Comparison of ENCODE assay signal across 8 cellular contexts in the genomic region with DNA sequence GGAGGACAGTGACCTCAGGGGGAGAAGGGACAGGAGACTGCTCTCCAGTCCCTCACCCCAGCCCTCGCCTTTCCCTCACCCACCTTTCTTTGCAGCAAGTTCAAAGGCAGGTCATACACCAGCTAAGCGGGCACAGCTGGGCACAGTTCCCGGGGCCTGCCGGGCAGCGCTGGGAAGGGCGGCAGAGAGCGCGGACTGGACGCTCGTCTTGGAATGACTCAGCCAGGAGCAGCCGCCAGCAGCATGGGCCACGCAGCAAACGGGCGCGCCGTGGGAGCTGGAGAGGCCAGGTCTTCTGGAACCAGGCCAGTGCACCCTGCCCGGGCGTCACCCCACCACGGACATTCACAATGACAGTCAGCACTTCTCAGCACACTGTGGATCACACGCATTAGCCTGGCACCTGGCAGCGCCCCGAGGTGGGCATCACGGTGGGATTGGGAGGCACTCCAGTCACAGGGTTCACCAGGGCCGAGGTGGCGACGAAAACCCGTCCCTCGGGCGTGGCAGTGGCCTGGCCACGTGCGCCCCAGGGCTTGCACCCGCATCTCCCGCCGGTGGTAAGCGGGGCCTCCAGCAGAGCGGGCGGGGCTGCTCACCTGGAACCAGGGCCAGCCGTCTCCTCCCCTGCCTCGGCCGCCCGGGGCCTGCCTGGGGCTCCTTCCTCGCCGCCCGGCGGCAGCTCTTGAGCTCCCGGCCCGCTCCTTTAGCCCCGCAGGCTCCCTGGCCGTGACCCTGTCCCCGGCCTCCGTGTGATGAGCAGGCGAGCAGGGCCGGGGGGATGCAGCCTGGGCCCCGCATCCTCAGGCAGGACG. TPM values are rescaled to one million over a fixed set of nuclear protein-coding genes. Genes with fewer than 3 reads are reported as not detected.
A peak's percentile ranks its signal among the peaks of the same experiment; 100 is the strongest.
DNase-seq lines count a peak whose midpoint lies in the region; ATAC-seq and TF ChIP-seq lines count a peak whose summit lies in the region.

No MANE protein-coding gene starts in this region.

- peak overlapping the region; percentile 61 for H3K4me2 ChIP-seq in SU-DHL-6 (ENCODE audit: low read depth, low read length, poor library complexity, severe bottlenecking)
- H3K4me2 ChIP-seq in fibroblast of lung (ENCODE audit: extremely low read depth, insufficient read depth, low read length): peak overlapping the region; percentile 88

- peak overlapping the region; percentile 86 for H2AFZ ChIP-seq in SU-DHL-6 (ENCODE audit: low read depth, low read length, severe bottlenecking)
- peak overlapping the region; percentile 49 for H2AFZ ChIP-seq in fibroblast of lung (ENCODE audit: low read length)

- H3K36me3 Mint-ChIP-seq in naive B cell: no peaks in the 10 kb centered on the region

- no peaks in the 10 kb centered on the region for H3K9me3 Mint-ChIP-seq in naive B cell

- no peak for TF ChIP-seq CTCF in SU-DHL-6 (IDR thresholded peaks at IDR 0.05; ENCODE audit: insufficient read depth, low read length, poor library complexity, severe bottlenecking)
- no peak for TF ChIP-seq CTCF in fibroblast of lung (conservative IDR thresholded peaks at IDR 0.05 in 1 of 2, IDR thresholded peaks at IDR 0.05 in 1 of 2; ENCODE audit: low read depth in 1 of 2, low read length in 2 of 2)

- H3K4me3 ChIP-seq in SU-DHL-6 (ENCODE audit: insufficient read depth, low read length, poor library complexity, severe bottlenecking): peak overlapping the region; percentile 51
- H3K4me3 ChIP-seq in fibroblast of lung (replicated peaks in 1 of 4; ENCODE audit: control extremely low read depth in 1 of 4, insufficient read depth in 1 of 4, low read depth in 3 of 4, low read length in 4 of 4): peak overlapping the region; percentile 42 to 70 (median 54)

- H3K27me3 ChIP-seq in SU-DHL-6 (ENCODE audit: low read length) (no peaks in the 10 kb centered on the region), fibroblast of lung (ENCODE audit: control insufficient read depth, insufficient read depth, low read length) (no peaks in the 10 kb centered on the region)

- peaks cover 8% of the 10 kb centered on the region; the same call in 1 of the 2 replicates for H3F3A ChIP-seq in SU-DHL-6 (ENCODE audit: insufficient read depth)

- no peaks in the 10 kb centered on the region for H3K9me2 ChIP-seq in SU-DHL-6 (replicated peaks; ENCODE audit: insufficient read depth, low read length)

- H3K9ac ChIP-seq in SU-DHL-6 (ENCODE audit: low read length) (peak overlapping the region; percentile 55), fibroblast of lung (ENCODE audit: insufficient read depth, low read length) (peak overlapping the region; percentile 67)

- no peaks in the 10 kb centered on the region for H3K36me3 ChIP-seq in SU-DHL-6 (ENCODE audit: low read length)
- no peaks in the 10 kb centered on the region for H3K36me3 ChIP-seq in fibroblast of lung (ENCODE audit: control insufficient read depth, insufficient read depth, low read length)

- DNase-seq in activated CD4-positive, CD25-positive, alpha-beta regulatory T cell (lab: John Stamatoyannopoulos, UW): no peak
- peak; percentile 66 to 68 for DNase-seq in fibroblast of lung (ENCODE audit: low read depth in 2 of 2)
- peak; percentile 34 for DNase-seq in naive B cell
- DNase-seq in cortex of kidney (lab: John Stamatoyannopoulos, UW): no peak
- DNase-seq in NCI-H82 (lab: John Stamatoyannopoulos, UW): no peak

- ATAC-seq in activated CD4-positive, CD25-positive, alpha-beta regulatory T cell treated with anti-CD3 and anti-CD28 coated beads, Interleukin-2, amount 50 U/mL, for 24 hours: peak; percentile 3 to 7
- ATAC-seq in HG02840 (IDR thresholded peaks at IDR 0.05; ENCODE audit: low FRiP score, unreplicated experiment) (peak; percentile 10), naive B cell (ENCODE audit: low read depth in 2 of 2) (peak; percentile 17 to 23)

- peaks cover 4% of the 10 kb centered on the region for H3K4me1 ChIP-seq in fibroblast of lung (ENCODE audit: control insufficient read depth, extremely low read depth, insufficient read depth, low read length)

- peaks cover 24 to 51% (median 44%) of the 10 kb centered on the region in 3 donors for H3K4me1 Mint-ChIP-seq in naive B cell

- H3K4me3 Mint-ChIP-seq in naive B cell: peak overlapping the region in 7 of 8 donors; percentile 63 to 94 (median 73)

- H3K27ac Mint-ChIP-seq in naive B cell: peak overlapping the region in 1 of 6 donors; percentile 52

- H3K27ac ChIP-seq in SU-DHL-6 (ENCODE audit: low read depth, low read length): no peak overlapping the region
- peak overlapping the region; percentile 77 for H3K27ac ChIP-seq in fibroblast of lung (ENCODE audit: insufficient read depth, low read length)

- H3K79me2 ChIP-seq in SU-DHL-6 (ENCODE audit: insufficient read depth, low read length): no peaks in the 10 kb centered on the region
- peaks cover 5% of the 10 kb centered on the region for H3K79me2 ChIP-seq in fibroblast of lung (ENCODE audit: control insufficient read depth, insufficient read depth, low read length)

- H4K20me1 ChIP-seq in SU-DHL-6 (ENCODE audit: low read depth, low read length) (no peaks in the 10 kb centered on the region), fibroblast of lung (ENCODE audit: control insufficient read depth, extremely low read depth, insufficient read depth, low read length) (no peaks in the 10 kb centered on the region)

- H3K27me3 Mint-ChIP-seq in naive B cell: peaks cover 4 to 21% (median 16%) of the 10 kb centered on the region in 3 donors

- H3K9me3 ChIP-seq in SU-DHL-6 (ENCODE audit: insufficient read depth, low read length) (no peaks in the 10 kb centered on the region), fibroblast of lung (ENCODE audit: control insufficient read depth, insufficient read depth, low read depth, low read length) (no peaks in the 10 kb centered on the region)

RNA-seq across cellular contexts. Expression of a gene that starts 29.0 kb away (rescaled TPM):
- under 0.01 and 0.66 TPM in 2 replicates for total RNA-seq in fibroblast of lung
- polyA plus RNA-seq in fibroblast of lung (0.06 and 0.08 TPM in 2 replicates), naive B cell (ENCODE audit: low read depth in 6 of 6) (10 to 100 TPM; 46.5 to 98.0 (median 80.0) TPM)
- not detected in 2 replicates for polyA plus RNA-seq in fibroblast of lung (2012)
- polyA minus RNA-seq in fibroblast of lung (ENCODE audit: low replicate concordance): 0.19 TPM in 1 of 2 replicates, not detected in the other

RNA-seq across cellular contexts. Expression of a gene that starts 50.8 kb away (rescaled TPM):
- total RNA-seq in fibroblast of lung: 21.3 and 75.5 TPM in 2 replicates
- polyA plus RNA-seq in fibroblast of lung (10.4 and 21.2 TPM in 2 replicates), naive B cell (ENCODE audit: low read depth in 6 of 6) (1 to 10 TPM; 2.8 to 9.2 (median 5.8) TPM)
- 18.2 and 48.9 TPM in 2 replicates for polyA plus RNA-seq in fibroblast of lung (2012)
- 14.3 and 15.6 TPM in 2 replicates for polyA minus RNA-seq in fibroblast of lung (ENCODE audit: low replicate concordance)

Comparison
In these comparisons a context has a peak if more than half of its experiments do, and no peak if none do; other contexts are left out.
1. DNase-seq: peak in fibroblast of lung (2 of 2) and naive B cell (single experiment); none in activated CD4-positive, CD25-positive, alpha-beta regulatory T cell (0 of 4), cortex of kidney (single experiment) and NCI-H82 (single experiment).
2. RNA of a gene that starts 29.0 kb away (polyA plus RNA-seq): 46.5 to 98.0 TPM in naive B cell; 0.06 to 0.08 TPM in fibroblast of lung; every median in the first group is over 10 times any median in the second.
3. Peak in every context shown above with its lines, with median percentiles within 50 percentile points of each other: ATAC-seq.